In genomic region chr18:49558356-49558755, GRCh38 we compare ENCODE assay signal across 8 cellular contexts. TPM values are rescaled to one million over a fixed set of nuclear protein-coding genes. Genes with fewer than 3 reads are reported as not detected.
"Had no signal": no experiment of that assay in that cellular context is flagged by ENCODE, and none has a peak within 500 bp of the region (broad histone marks: within the 10 kb centered on the region; RNA-seq: fewer than 3 reads in every experiment).

No MANE protein-coding gene starts in this region.

- H3K9me3 Mint-ChIP-seq: HFFc6, IgD-negative memory B cell had no signal

- H3K27ac Mint-ChIP-seq: GM23338, HFFc6, IgD-negative memory B cell had no signal

- DNase-seq: H9, HCEC 1CT, HFFc6, KBM-7 had no signal

- H3K27ac ChIP-seq: HL-60 had no signal

- H3K4me3 ChIP-seq: GM23338 had no signal

- H3K4me2 ChIP-seq: GM23338 had no signal

- H3K4me3 Mint-ChIP-seq: GM23338, H9, HFFc6, IgD-negative memory B cell had no signal

- ATAC-seq: GM23338, HepG2 had no signal

- H3K36me3 Mint-ChIP-seq: IgD-negative memory B cell had no signal

- H2AFZ ChIP-seq: GM23338 had no signal

RNA-seq across cellular contexts. Expression of gene LIPG, which starts 3.5 kb away (rescaled TPM):
- total RNA-seq: HFFc6 had no signal
- polyA plus RNA-seq: IgD-negative memory B cell had no signal
